ENCODE assay signal across 2 cellular contexts in genomic region chr22:29751139-29751538, GRCh38.
TF ChIP-seq lines count a peak whose summit lies in the region.

No MANE protein-coding gene starts in this region.

TF ChIP-seq in K562, 482 proteins besides CTCF, POLR2A, EP300 and RAD21:
- TF ChIP-seq SPI1 (IDR thresholded peaks at IDR 0.05; ENCODE audit: borderline replicate concordance, low read depth, low read length) (0 out of 2 replicates have a peak, but pooled peaks have one; percentile 20), ZNF695 (CRISPR knock-in tag; IDR thresholded peaks at IDR 0.05) (no peak), CEBPB (tag; IDR thresholded peaks at IDR 0.05) (0 out of 2 replicates have a peak, but pooled peaks have one; percentile 7), MCM2 (IDR thresholded peaks at IDR 0.05; ENCODE audit: low read depth) (no peak), JUN (IDR thresholded peaks at IDR 0.05; ENCODE audit: borderline replicate concordance, low read depth, low read length) (no peak), JUN (CRISPR knock-in tag; IDR thresholded peaks at IDR 0.05; ENCODE audit: borderline replicate concordance) (no peak), YY1 (IDR thresholded peaks at IDR 0.05; ENCODE audit: borderline replicate concordance in 1 of 3, control insufficient read depth in 1 of 3, extremely low read depth in 1 of 3, insufficient read depth in 3 of 3, insufficient read length in 1 of 3, insufficient replicate concordance in 2 of 3, low read depth in 1 of 3, low read length in 2 of 3) (peak in 1 of 3 experiments; percentile 54), ESRRA (IDR thresholded peaks at IDR 0.05; ENCODE audit: borderline replicate concordance, low read depth) (peak; percentile 54; the same call in 1 of the 2 replicates), CEBPG (CRISPR knock-in tag; IDR thresholded peaks at IDR 0.05) (no peak), CEBPG (tag; conservative IDR thresholded peaks at IDR 0.05 in 1 of 2, IDR thresholded peaks at IDR 0.05 in 1 of 2) (peak in 1 of 2 experiments; percentile 48; a peak in 2 of 4 replicates), ZKSCAN1 (IDR thresholded peaks at IDR 0.05; ENCODE audit: low read depth, low read length) (peak; percentile 67), CBFA2T3 (IDR thresholded peaks at IDR 0.05) (no peak)

TF ChIP-seq in WTC11, 78 proteins besides CTCF, POLR2A, EP300 and RAD21:
- TF ChIP-seq, protein P1, sequence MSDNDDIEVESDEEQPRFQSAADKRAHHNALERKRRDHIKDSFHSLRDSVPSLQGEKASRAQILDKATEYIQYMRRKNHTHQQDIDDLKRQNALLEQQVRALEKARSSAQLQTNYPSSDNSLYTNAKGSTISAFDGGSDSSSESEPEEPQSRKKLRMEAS (CRISPR knock-in tag; IDR thresholded peaks at IDR 0.05): no peak
- no peak for TF ChIP-seq PRRX2 (CRISPR knock-in tag; IDR thresholded peaks at IDR 0.05)
- no peak for TF ChIP-seq JUN (CRISPR knock-in tag; IDR thresholded peaks at IDR 0.05)
- TF ChIP-seq NFYB (CRISPR knock-in tag; conservative IDR thresholded peaks at IDR 0.05; ENCODE audit: low read depth): no peak
- TF ChIP-seq STAT6 (CRISPR knock-in tag; conservative IDR thresholded peaks at IDR 0.05; ENCODE audit: low read depth): no peak
- TF ChIP-seq RELA (CRISPR knock-in tag; IDR thresholded peaks at IDR 0.05; ENCODE audit: borderline replicate concordance): no peak
- no peak for TF ChIP-seq ZNF232 (CRISPR knock-in tag; IDR thresholded peaks at IDR 0.05)
- no peak for TF ChIP-seq TCF7 (CRISPR knock-in tag; IDR thresholded peaks at IDR 0.05; ENCODE audit: low read depth)
